ENCODE assay signal across 1 cellular context in genomic region chr9:137435980-137436760, GRCh38.
TF ChIP-seq lines count a peak whose summit lies in the region.

No MANE protein-coding gene starts in this region.

TF ChIP-seq in K562, 482 proteins besides CTCF, POLR2A, EP300 and RAD21 (continued from another document and continues in another):
- TF ChIP-seq HMGXB4 (CRISPR knock-in tag; IDR thresholded peaks at IDR 0.05) (no peak), CAMTA2 (CRISPR knock-in tag; conservative IDR thresholded peaks at IDR 0.05) (no peak), ZNF316 (IDR thresholded peaks at IDR 0.05) (no peak), CREM (IDR thresholded peaks at IDR 0.05; ENCODE audit: low read depth) (peak; percentile 71), ZNF133 (CRISPR knock-in tag; IDR thresholded peaks at IDR 0.05) (no peak), BACH1 (tag; IDR thresholded peaks at IDR 0.05) (no peak), CHD1 (IDR thresholded peaks at IDR 0.05; ENCODE audit: low read length) (no peak), NR2C2 (CRISPR knock-in tag; IDR thresholded peaks at IDR 0.05) (no peak), NR2C2 (tag; IDR thresholded peaks at IDR 0.05) (peak; percentile 46; the same call in 1 of the 2 replicates), GABPB2 (CRISPR knock-in tag; conservative IDR thresholded peaks at IDR 0.05) (no peak), POLR2AphosphoS5 (IDR thresholded peaks at IDR 0.05; ENCODE audit: control insufficient read depth, insufficient read depth, low read depth, low read length) (no peak), CHAMP1 (IDR thresholded peaks at IDR 0.05) (no peak), GABPB1 (CRISPR knock-in tag; IDR thresholded peaks at IDR 0.05) (0 out of 2 replicates have a peak, but pooled peaks have one; percentile 33), TEAD1 (CRISPR knock-in tag; IDR thresholded peaks at IDR 0.05) (no peak), ZNF445 (CRISPR knock-in tag; IDR thresholded peaks at IDR 0.05; ENCODE audit: low read depth) (no peak), ZNF696 (CRISPR knock-in tag; conservative IDR thresholded peaks at IDR 0.05) (no peak), ID3 (CRISPR knock-in tag; IDR thresholded peaks at IDR 0.05) (no peak), ID3 (tag; IDR thresholded peaks at IDR 0.05) (no peak), CBFB (CRISPR knock-in tag; IDR thresholded peaks at IDR 0.05) (no peak), KLF6 (CRISPR knock-in tag; IDR thresholded peaks at IDR 0.05; ENCODE audit: borderline replicate concordance) (no peak), RFX1 (IDR thresholded peaks at IDR 0.05) (no peak), ARNT (IDR thresholded peaks at IDR 0.05) (no peak), ZNF354B (CRISPR knock-in tag; IDR thresholded peaks at IDR 0.05) (no peak), NUFIP1 (IDR thresholded peaks at IDR 0.05; ENCODE audit: partially characterized antibody) (no peak), PRMT5 (CRISPR knock-in tag; IDR thresholded peaks at IDR 0.05) (no peak), ZNF639 (CRISPR knock-in tag; conservative IDR thresholded peaks at IDR 0.05 in 1 of 2, IDR thresholded peaks at IDR 0.05 in 1 of 2) (no peak), ZNF274 (IDR thresholded peaks at IDR 0.05; ENCODE audit: borderline replicate concordance, low read depth, low read length) (no peak), ZNF57 (CRISPR knock-in tag; IDR thresholded peaks at IDR 0.05) (no peak), HDAC1 (IDR thresholded peaks at IDR 0.05) (no peak), ZNF699 (CRISPR knock-in tag; IDR thresholded peaks at IDR 0.05; ENCODE audit: insufficient replicate concordance) (no peak), MYC (IDR thresholded peaks at IDR 0.05; ENCODE audit: low read depth, low read length) (no peak), MYC (CRISPR knock-in tag; IDR thresholded peaks at IDR 0.05; ENCODE audit: borderline replicate concordance, low read depth) (no peak), FOXM1 (IDR thresholded peaks at IDR 0.05; ENCODE audit: low read depth) (no peak), FOXM1 (CRISPR knock-in tag; IDR thresholded peaks at IDR 0.05; ENCODE audit: low read depth) (no peak), NEUROD1 (IDR thresholded peaks at IDR 0.05; ENCODE audit: borderline replicate concordance, low read depth, low read length, partially characterized antibody) (peak; percentile 38), ZNF395 (CRISPR knock-in tag; IDR thresholded peaks at IDR 0.05) (peak; percentile 41; the same call in 1 of the 2 replicates), SMARCA4 (IDR thresholded peaks at IDR 0.05) (peak; percentile 70), ZFP36 (IDR thresholded peaks at IDR 0.05; ENCODE audit: low read depth, low read length, partially characterized antibody) (no peak), RBBP5 (IDR thresholded peaks at IDR 0.05; ENCODE audit: borderline replicate concordance, insufficient read depth, low read length, poor library complexity, severe bottlenecking) (no peak), NFATC3 (IDR thresholded peaks at IDR 0.05) (no peak), MCM7 (IDR thresholded peaks at IDR 0.05) (no peak), IFI16 (CRISPR knock-in tag; IDR thresholded peaks at IDR 0.05) (no peak), ATF7 (IDR thresholded peaks at IDR 0.05) (peak; percentile 68; the same call in 1 of the 2 replicates), TAF7 (tag; IDR thresholded peaks at IDR 0.05) (no peak), ZBTB43 (CRISPR knock-in tag; IDR thresholded peaks at IDR 0.05) (no peak), ZBTB11 (CRISPR knock-in tag; IDR thresholded peaks at IDR 0.05) (0 out of 6 replicates have a peak, but pooled peaks of 1 of the 3 experiments have one; percentile 13), HMGN3 (IDR thresholded peaks at IDR 0.05; ENCODE audit: borderline replicate concordance, extremely low read depth, insufficient read length, low read depth, low read length) (peak; percentile 79), THAP7 (CRISPR knock-in tag; IDR thresholded peaks at IDR 0.05) (no peak), ZNF592 (IDR thresholded peaks at IDR 0.05) (no peak), TBP (optimal IDR thresholded peaks at IDR 0.05; ENCODE audit: low read depth, low read length) (no peak), ZNF561 (CRISPR knock-in tag; conservative IDR thresholded peaks at IDR 0.05) (no peak), ZFP30 (CRISPR knock-in tag; IDR thresholded peaks at IDR 0.05; ENCODE audit: borderline replicate concordance) (no peak), FOXK1 (CRISPR knock-in tag; IDR thresholded peaks at IDR 0.05; ENCODE audit: borderline replicate concordance) (no peak), SIRT6 (IDR thresholded peaks at IDR 0.05; ENCODE audit: low read depth, low read length) (no peak), ZSCAN32 (CRISPR knock-in tag; IDR thresholded peaks at IDR 0.05) (no peak), MAFG (tag; conservative IDR thresholded peaks at IDR 0.05) (no peak), SMAD3 (CRISPR knock-in tag; conservative IDR thresholded peaks at IDR 0.05) (no peak), ADNP (tag; IDR thresholded peaks at IDR 0.05) (no peak)
